ENCODE assay signal across 19 cellular contexts in genomic region chr10:86747796-86748581, GRCh38. TPM values are rescaled to one million over a fixed set of nuclear protein-coding genes. Genes with fewer than 3 reads are reported as not detected.
DNase-seq lines count a peak whose midpoint lies in the region; ATAC-seq and TF ChIP-seq lines count a peak whose summit lies in the region.
"Had no signal": no experiment of that assay in that cellular context is flagged by ENCODE, and none has a peak within 500 bp of the region (broad histone marks: within the 10 kb centered on the region; RNA-seq: fewer than 3 reads in every experiment).

No MANE protein-coding gene starts in this region.

- peak overlapping the region; percentile 7 to 58 (median 28); a peak in 16 of 22 replicates for H3K4me2 ChIP-seq in BLaER1 treated with 17β-estradiol and CSF1 and Interleukin-3, amounts not matched to agents 10 nM and 100 nM
- H3K4me2 ChIP-seq: GM23338 had no signal

- peaks cover 4 to 18% (median 11%) of the 10 kb centered on the region in 10 experiments; a peak in 15 of 20 replicates for H3K4me1 ChIP-seq in BLaER1 treated with 17β-estradiol and CSF1 and Interleukin-3, amounts not matched to agents 10 nM and 100 nM
- H3K4me1 ChIP-seq: breast epithelium had no signal

- no peak for TF ChIP-seq RAD21 in Ishikawa (IDR thresholded peaks at IDR 0.05; ENCODE audit: low read depth)

- H3K4me3 ChIP-seq in BLaER1 treated with 17β-estradiol and CSF1 and Interleukin-3, amounts not matched to agents 10 nM and 100 nM: no peak overlapping the region
- H3K4me3 ChIP-seq: breast epithelium, GM23338, SJSA1, spleen, testis had no signal

- H3K27me3 ChIP-seq in BLaER1 treated with 17β-estradiol and CSF1 and Interleukin-3, amounts not matched to agents 10 nM and 100 nM: peaks cover 89 to 100% (median 96%) of the 10 kb centered on the region in 11 experiments
- H3K27me3 ChIP-seq: breast epithelium, SJSA1, testis had no signal

- no peak overlapping the region for H3K9ac ChIP-seq in BLaER1 treated with 17β-estradiol and CSF1 and Interleukin-3, amounts not matched to agents 10 nM and 100 nM

- no peak for ATAC-seq in HG02763 (IDR thresholded peaks at IDR 0.05; ENCODE audit: unreplicated experiment)
- ATAC-seq: activated T-helper 17 cell treated with anti-CD3 and anti-CD28 coated beads, Interleukin-2, amount 50 U/mL, for 72 hours; GM23338; naive thymus-derived CD8-positive, alpha-beta T cell had no signal

- TF ChIP-seq EP300 in Ishikawa (IDR thresholded peaks at IDR 0.05; ENCODE audit: borderline replicate concordance): no peak

- no peaks in the 10 kb centered on the region for H3K36me3 ChIP-seq in BLaER1 treated with 17β-estradiol and CSF1 and Interleukin-3, amounts not matched to agents 10 nM and 100 nM
- H3K36me3 ChIP-seq: breast epithelium, SJSA1, spleen had no signal

- DNase-seq in dermis blood vessel endothelial cell (peak; percentile 92), lung microvascular endothelial cell (ENCODE audit: low read depth in 2 of 2) (peak; percentile 90 to 91)
- DNase-seq in stimulated activated CD4-positive, alpha-beta T cell treated with anti-CD3 and anti-CD28 coated beads, Interleukin-4, amount 100 ng/mL, for 4 hours: no peak
- DNase-seq in activated CD4-positive, alpha-beta T cell treated with anti-CD3 and anti-CD28 coated beads, Interleukin-2, amount 50 U/mL, for 48 hours: no peak
- DNase-seq: activated CD4-positive, CD25-positive, alpha-beta regulatory T cell; naive thymus-derived CD8-positive, alpha-beta T cell; NCI-H187; NCI-H524; spleen; T-helper 2 cell; testis had no signal

- H3K27ac ChIP-seq in BLaER1 treated with 17β-estradiol and CSF1 and Interleukin-3, amounts not matched to agents 10 nM and 100 nM: no peak overlapping the region
- H3K27ac ChIP-seq: breast epithelium, C4-2B, SJSA1, spleen, testis had no signal

- peaks cover 0 to 26% (median 6%) of the 10 kb centered on the region in 11 experiments; a peak in 8 of 22 replicates for H4K20me1 ChIP-seq in BLaER1 treated with 17β-estradiol and CSF1 and Interleukin-3, amounts not matched to agents 10 nM and 100 nM

- H3K9me3 ChIP-seq in BLaER1 treated with 17β-estradiol and CSF1 and Interleukin-3, amounts not matched to agents 10 nM and 100 nM (replicated peaks in 1 of 11): peaks cover 0 to 4% (median 0%) of the 10 kb centered on the region in 11 experiments; a peak in 1 of 22 replicates
- H3K9me3 ChIP-seq: breast epithelium, SJSA1, spleen, testis had no signal

TF ChIP-seq in Ishikawa, 13 proteins besides CTCF, POLR2A, EP300 and RAD21:
- TF ChIP-seq USF1 (IDR thresholded peaks at IDR 0.05): peak; percentile 59
- TF ChIP-seq TCF12 (IDR thresholded peaks at IDR 0.05; ENCODE audit: low read depth): no peak

RNA-seq across cellular contexts. Expression of gene BMPR1A, which starts 8.4 kb away (rescaled TPM):
- total RNA-seq in dermis blood vessel endothelial cell: 0.23 and 0.51 TPM in 2 replicates
- total RNA-seq in lung microvascular endothelial cell: 0.20 and 0.65 TPM in 2 replicates

Comparison
In these comparisons a context has a peak if more than half of its experiments do, and no peak if none do; other contexts are left out.
1. DNase-seq: peak in dermis blood vessel endothelial cell (single experiment) and lung microvascular endothelial cell (2 of 2); none in stimulated activated CD4-positive, alpha-beta T cell treated with anti-CD3 and anti-CD28 coated beads, Interleukin-4, amount 100 ng/mL, for 4 hours (0 of 2) and activated CD4-positive, alpha-beta T cell treated with anti-CD3 and anti-CD28 coated beads, Interleukin-2, amount 50 U/mL, for 48 hours (0 of 2).